In genomic region chr7:131726031-131726430, GRCh38 we compare ENCODE assay signal across 18 cellular contexts.
"Had no signal": no experiment of that assay in that cellular context is flagged by ENCODE, and none has a peak within 500 bp of the region (broad histone marks: within the 10 kb centered on the region; RNA-seq: fewer than 3 reads in every experiment).

No MANE protein-coding gene starts in this region.

- H3K36me3 Mint-ChIP-seq: mesothelial cell of epicardium, natural killer cell, neural progenitor cell had no signal

- H3K4me1 Mint-ChIP-seq: mesothelial cell of epicardium, naive B cell, natural killer cell had no signal

- DNase-seq: islet precursor cell; left ventricle myocardium inferior; mesendoderm; naive B cell; natural killer cell; nephron progenitor cell; occipital lobe; right cardiac atrium; stimulated activated CD4-positive, alpha-beta T cell treated with anti-CD3 and anti-CD28 coated beads, Interleukin-12 subunit alpha, Interleukin-12 subunit beta, amount 100 ng/mL, for 4 hours; stimulated activated CD4-positive, alpha-beta T cell treated with anti-CD3 and anti-CD28 coated beads, Interleukin-15, amount 100 ng/mL, for 24 hours; stimulated activated CD4-positive, alpha-beta T cell treated with anti-CD3 and anti-CD28 coated beads, Interleukin-2, amount 100 ng/mL, for 24 hours; stimulated activated CD4-positive, alpha-beta T cell treated with anti-CD3 and anti-CD28 coated beads, Interleukin-4, amount 100 ng/mL, for 1 hour; stimulated activated naive CD4-positive, alpha-beta T cell treated with Interleukin-2 at 50 U/mL for 16 hours; upper lobe of left lung had no signal

- ATAC-seq: natural killer cell, right cardiac atrium, sciatic nerve had no signal

- H3K4me3 Mint-ChIP-seq: mesothelial cell of epicardium, naive B cell, natural killer cell, nephron progenitor cell, neural progenitor cell had no signal

- H3K27ac Mint-ChIP-seq: mesothelial cell of epicardium, naive B cell, natural killer cell, nephron progenitor cell, neural progenitor cell, progenitor cell of endocrine pancreas had no signal
